Comparison of ENCODE assay signal across 8 cellular contexts in the genomic region with DNA sequence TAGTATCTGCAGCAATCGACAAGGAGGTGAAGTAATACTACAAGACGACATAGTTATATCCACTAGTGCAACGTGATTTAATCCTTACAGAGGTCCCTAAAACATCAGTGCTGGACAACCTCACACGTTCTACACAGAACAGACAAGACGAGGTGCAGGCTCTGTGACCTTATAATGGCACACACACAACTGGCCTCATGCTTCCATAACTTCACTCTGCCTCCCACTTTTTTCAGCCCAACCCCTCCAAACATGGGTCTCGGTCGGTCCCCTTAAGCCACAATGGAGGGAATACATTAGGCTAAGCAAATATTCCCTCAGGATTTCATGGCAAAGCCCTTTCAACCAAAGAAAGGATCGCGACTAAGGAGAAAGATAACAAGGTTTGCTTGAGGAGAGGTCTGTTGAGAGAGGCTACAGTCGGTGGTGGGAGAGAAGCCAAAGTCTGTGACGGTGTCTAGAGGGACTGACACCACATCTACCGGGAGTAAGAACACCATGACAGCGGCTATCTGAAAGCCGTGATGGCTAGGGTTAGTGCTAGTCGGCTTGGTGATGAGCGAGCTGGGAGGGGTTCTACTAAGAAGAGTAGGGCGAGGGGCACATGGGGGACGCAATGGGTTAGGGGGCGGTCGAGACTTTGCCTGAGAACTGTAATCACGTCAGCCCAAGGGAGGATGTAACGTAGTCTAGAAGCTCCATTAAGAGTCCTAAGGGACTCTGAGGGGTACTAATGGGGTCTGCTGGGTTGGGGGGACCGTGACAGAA. TPM values are rescaled to one million over a fixed set of nuclear protein-coding genes. Genes with fewer than 3 reads are reported as not detected.
DNase-seq lines count a peak whose midpoint lies in the region; ATAC-seq, FAIRE-seq and TF ChIP-seq lines count a peak whose summit lies in the region.

No MANE protein-coding gene starts in this region.

- DNase-seq in NCI-H82 (lab: John Stamatoyannopoulos, UW) (peak; percentile 62), NCI-H82 treated with DMSO at 0.1 percent for 48 hours (lab: John Stamatoyannopoulos, UW; ENCODE audit: unreplicated experiment) (no peak), T-helper 9 cell (peak; percentile 9), endothelial cell of umbilical vein (ENCODE audit: low read depth, low spot score) (peak; percentile 64), mucosa of descending colon (peak in 2 of 3 donors; percentile 46 to 58), tibial artery (peak in 1 of 2 donors; percentile 45), mesenteric fat pad (ENCODE audit: low spot score) (no peak)

- POLR2A ChIA-PET in endothelial cell of umbilical vein (lab: Charles Lee) = no interaction called here

- peak; percentile 5 for ATAC-seq in HG03135 (IDR thresholded peaks at IDR 0.05; ENCODE audit: unreplicated experiment)
- peak; percentile 3 for ATAC-seq in mucosa of descending colon

- H3K4me1 ChIP-seq in endothelial cell of umbilical vein (ENCODE audit: control insufficient read depth, extremely low read depth, insufficient read depth, low read length) (peaks cover 18% of the 10 kb centered on the region), mucosa of descending colon (ENCODE audit: low read depth) (peaks cover 7% of the 10 kb centered on the region), tibial artery (peaks cover 0 to 36% (median 16%) of the 10 kb centered on the region in 4 donors)

- peak overlapping the region; percentile 61 for H3K9ac ChIP-seq in endothelial cell of umbilical vein (replicated peaks; ENCODE audit: extremely low read depth, insufficient read depth, low read length)

- H2AFZ ChIP-seq in endothelial cell of umbilical vein (ENCODE audit: low read depth, low read length) = peak overlapping the region; percentile 59

- no peak for TF ChIP-seq POLR2A in endothelial cell of umbilical vein (IDR thresholded peaks at IDR 0.05; ENCODE audit: low read depth, low read length)

- H3K27me3 ChIP-seq in endothelial cell of umbilical vein (ENCODE audit: control insufficient read depth in 2 of 2, insufficient read depth in 2 of 2, low read length in 2 of 2) = no peaks in the 10 kb centered on the region
- no peaks in the 10 kb centered on the region for H3K27me3 ChIP-seq in tibial artery

- H3K9me1 ChIP-seq in endothelial cell of umbilical vein (replicated peaks; ENCODE audit: control insufficient read depth, extremely low read depth, insufficient read depth, low read length) = no peaks in the 10 kb centered on the region

- peak overlapping the region; percentile 57 for H3K27ac ChIP-seq in endothelial cell of umbilical vein (ENCODE audit: insufficient read depth, low read depth, low read length)
- H3K27ac ChIP-seq in tibial artery = peak overlapping the region; percentile 94 to 97

- peaks cover 24% of the 10 kb centered on the region for H3K79me2 ChIP-seq in endothelial cell of umbilical vein (ENCODE audit: control insufficient read depth, insufficient read depth, low read length)

- H3K36me3 ChIP-seq in endothelial cell of umbilical vein (ENCODE audit: control insufficient read depth in 2 of 2, extremely low read depth in 1 of 2, insufficient read depth in 2 of 2, low read length in 2 of 2) = no peaks in the 10 kb centered on the region
- H3K36me3 ChIP-seq in mucosa of descending colon (ENCODE audit: low read depth) = no peaks in the 10 kb centered on the region
- no peaks in the 10 kb centered on the region for H3K36me3 ChIP-seq in tibial artery

- intact Hi-C loops in endothelial cell of umbilical vein (cut with micrococcal nuclease) = loop anchor here (1.0 to 2.0 kb wide), 2 partner anchors 14 to 80 kb away; partner anchors contain the start of gene GRAMD2A
- intact Hi-C loops in mucosa of descending colon (cut with DNase I, micrococcal nuclease) = no loop called here
- intact Hi-C loops in tibial artery (cut with DNase I; ENCODE audit: low total_unique reads) = loop anchor here (10.0 kb wide), 1 partner anchor 118 kb away; the partner anchor contains the start of gene PKM

- dilution Hi-C loops in endothelial cell of umbilical vein (cut with MboI; ENCODE audit: extremely low pct_ligation_motif_present, low sequenced_read_pairs) = no loop called here

- peak overlapping the region; percentile 91 for H3K4me2 ChIP-seq in endothelial cell of umbilical vein (ENCODE audit: insufficient read depth, low read length)

- H3K9me3 ChIP-seq in endothelial cell of umbilical vein (replicated peaks; ENCODE audit: control insufficient read depth, insufficient read depth, low read length) (no peaks in the 10 kb centered on the region), mucosa of descending colon (no peaks in the 10 kb centered on the region), tibial artery (no peaks in the 10 kb centered on the region)

- CTCF ChIA-PET in endothelial cell of umbilical vein (lab: Charles Lee) = interaction anchor here (0.6 to 2.0 kb wide), 3 partner anchors 37 to 364 kb away, joined by 3 to 5 read pairs (median 5); no protein-coding TSS in a partner anchor

- H4K20me1 ChIP-seq in endothelial cell of umbilical vein (replicated peaks; ENCODE audit: control insufficient read depth, extremely low read depth, insufficient read depth, low read length) = no peaks in the 10 kb centered on the region

- BruUV-seq in endothelial cell of umbilical vein (replicated peaks; lab: Mats Ljungman, UMichigan) = TSS peak; percentile 29

- no peak for TF ChIP-seq CTCF in endothelial cell of umbilical vein (IDR thresholded peaks at IDR 0.05; ENCODE audit: extremely low read depth in 1 of 2, insufficient read depth in 1 of 2, low read depth in 1 of 2, low read length in 2 of 2)
- no peak for TF ChIP-seq CTCF in mucosa of descending colon (IDR thresholded peaks at IDR 0.05)
- no peak for TF ChIP-seq CTCF in tibial artery (IDR thresholded peaks at IDR 0.05)

- H3K4me3 ChIP-seq in endothelial cell of umbilical vein (replicated peaks in 1 of 3; ENCODE audit: insufficient read depth in 1 of 3, low read depth in 1 of 3, low read length in 3 of 3) = peak overlapping the region; percentile 62 to 93 (median 84)
- H3K4me3 ChIP-seq in mucosa of descending colon = peak overlapping the region; percentile 84
- peak overlapping the region; percentile 80 to 89 for H3K4me3 ChIP-seq in tibial artery

- FAIRE-seq in endothelial cell of umbilical vein (lab: Jason Lieb, UNC) = no peak

TF ChIP-seq in endothelial cell of umbilical vein, 7 proteins besides CTCF, POLR2A, EP300 and RAD21:
- no peak for TF ChIP-seq FOS (IDR thresholded peaks at IDR 0.05; ENCODE audit: borderline replicate concordance, insufficient read depth, low read length)
TF ChIP-seq in endothelial cell of umbilical vein: peak in this region for 0.

RNA-seq across cellular contexts. Expression of gene MYO9A, which starts 1.1 kb away (rescaled TPM):
- total RNA-seq in endothelial cell of umbilical vein (30.3 and 30.6 TPM in 2 replicates), mucosa of descending colon (10 to 100 TPM; 40.0 to 79.3 (median 41.8) TPM), mesenteric fat pad (47.1 TPM)
- polyA plus RNA-seq in endothelial cell of umbilical vein = 5.7 and 6.4 TPM in 2 replicates
- 5.1 and 5.7 TPM in 2 replicates for polyA plus RNA-seq in endothelial cell of umbilical vein (2011; cell fraction: cytosol; rRNA removed)
- polyA plus RNA-seq in endothelial cell of umbilical vein (2011; cell fraction: nucleus; rRNA removed) = 22.4 and 26.0 TPM in 2 replicates
- 10.4 and 13.6 TPM in 2 replicates for polyA plus RNA-seq in endothelial cell of umbilical vein (2012)
- polyA minus RNA-seq in endothelial cell of umbilical vein = 82.0 and 89.9 TPM in 2 replicates
- 17.6 TPM for polyA minus RNA-seq in endothelial cell of umbilical vein (2011; cell fraction: cytosol; rRNA and poly(A)+ RNA removed)
- 88.6 and 123 TPM in 2 replicates for polyA minus RNA-seq in endothelial cell of umbilical vein (2011; cell fraction: nucleus; rRNA and poly(A)+ RNA removed)

RNA-seq across cellular contexts. Expression of gene SENP8, which starts 1.3 kb away (rescaled TPM):
- total RNA-seq in endothelial cell of umbilical vein (1.3 and 1.4 TPM in 2 replicates), mucosa of descending colon (1 to 10 TPM; 2.6 to 3.0 (median 2.9) TPM), mesenteric fat pad (1.5 TPM)
- 0.91 and 1.6 TPM in 2 replicates for polyA plus RNA-seq in endothelial cell of umbilical vein
- 1.3 and 1.4 TPM in 2 replicates for polyA plus RNA-seq in endothelial cell of umbilical vein (2011; cell fraction: cytosol; rRNA removed)
- polyA plus RNA-seq in endothelial cell of umbilical vein (2011; cell fraction: nucleus; rRNA removed) = 0.74 and 1.4 TPM in 2 replicates
- 1.3 and 1.8 TPM in 2 replicates for polyA plus RNA-seq in endothelial cell of umbilical vein (2012)
- polyA minus RNA-seq in endothelial cell of umbilical vein = 3.0 and 10.8 TPM in 2 replicates
- 2.0 TPM for polyA minus RNA-seq in endothelial cell of umbilical vein (2011; cell fraction: cytosol; rRNA and poly(A)+ RNA removed)
- 0.63 and 1.7 TPM in 2 replicates for polyA minus RNA-seq in endothelial cell of umbilical vein (2011; cell fraction: nucleus; rRNA and poly(A)+ RNA removed)

Comparison
In these comparisons a context has a peak if more than half of its experiments do, and no peak if none do; other contexts are left out.
1. DNase-seq: peak in NCI-H82 (single experiment), T-helper 9 cell (single experiment), endothelial cell of umbilical vein (single experiment) and mucosa of descending colon (2 of 3); none in NCI-H82 treated with DMSO at 0.1 percent for 48 hours (single experiment) and mesenteric fat pad (single experiment).
2. intact Hi-C loops: an anchor here in endothelial cell of umbilical vein (1.0 to 2.0 kb wide) and tibial artery (10.0 kb wide); none called in mucosa of descending colon.
3. Peak in every context shown above with its lines, with median percentiles within 50 percentile points of each other: H3K4me3 ChIP-seq.